8 cellular contexts compared by ENCODE assay signal in the genomic region with DNA sequence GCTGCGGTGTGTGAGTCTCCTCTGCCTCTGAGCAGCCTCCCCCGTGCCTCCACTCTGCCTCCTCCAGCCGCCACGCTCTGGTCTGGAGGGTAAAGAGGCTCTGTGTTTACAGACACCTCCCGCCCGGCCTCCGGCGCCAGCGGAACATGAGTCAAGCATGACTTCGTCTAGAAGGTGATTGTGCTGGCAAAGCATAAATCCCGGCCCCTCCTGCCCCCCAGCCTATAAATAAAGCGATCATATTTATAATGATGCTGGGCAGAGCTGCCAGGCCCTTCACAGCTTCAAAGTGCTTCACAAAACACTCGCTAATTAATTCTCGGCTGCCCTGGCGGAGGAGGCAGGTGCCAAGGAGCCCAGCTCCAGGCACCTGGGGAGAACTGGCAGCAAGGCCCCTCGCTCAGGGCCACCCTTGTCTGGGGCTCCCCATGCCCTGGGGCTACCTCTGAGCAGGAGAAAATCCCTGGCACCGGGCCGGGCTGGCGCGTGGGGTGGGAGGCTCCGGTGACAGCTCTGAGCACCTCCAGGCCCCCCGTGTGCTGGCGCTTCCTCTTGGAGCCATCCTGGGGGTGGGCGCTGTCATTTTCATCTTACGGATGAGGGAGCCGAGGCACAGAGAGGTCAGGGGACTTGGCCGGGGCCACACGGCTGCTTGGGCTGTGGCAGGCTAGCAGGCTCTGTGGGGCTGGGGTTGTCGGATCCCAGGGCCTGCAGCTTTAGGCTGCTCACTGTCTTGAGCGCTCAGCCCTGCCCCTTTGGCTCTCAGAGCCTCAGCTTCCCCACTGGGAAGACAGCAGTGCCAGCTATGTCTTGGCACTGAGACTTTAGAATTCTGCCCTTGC.
A peak's percentile ranks its signal among the peaks of the same experiment; 100 is the strongest.
DNase-seq lines count a peak whose midpoint lies in the region; ATAC-seq, FAIRE-seq and TF ChIP-seq lines count a peak whose summit lies in the region.

No MANE protein-coding gene starts in this region.

- no peak overlapping the region for H2BK15ac ChIP-seq in H1 (ENCODE audit: low read length)

- H4K20me1 ChIP-seq in H1 (replicated peaks in 1 of 2; ENCODE audit: control insufficient read depth in 1 of 2, insufficient read depth in 2 of 2, low read length in 2 of 2) = peaks cover 4 to 5% of the 10 kb centered on the region in 2 experiments

- CTCF ChIA-PET in H1 (lab: Charles Lee; ENCODE audit: partially characterized antibody) = interaction anchor here (0.6 to 1.5 kb wide), 4 partner anchors 15 to 293 kb away, joined by 3 to 4 read pairs (median 3); no protein-coding TSS in a partner anchor
- CTCF ChIA-PET in activated CD4-positive, alpha-beta T cell treated with anti-CD3 and anti-CD28 coated beads, Interleukin-2, amount 10 ng/mL, durations not matched to agents 7 days and 5 days (lab: Charles Lee) = interaction anchor here (1.0 to 1.7 kb wide), 3 partner anchors 20 to 61 kb away, joined by 3 to 7 read pairs (median 3); no protein-coding TSS in a partner anchor

- no peak overlapping the region for H3K4me3 Mint-ChIP-seq in activated CD4-positive, alpha-beta T cell treated with anti-CD3 and anti-CD28 coated beads, Interleukin-2, amount 10 ng/mL, durations not matched to agents 7 days and 5 days

- DNase-seq in DMS153 (lab: John Stamatoyannopoulos, UW) (peak; percentile 91), NCI-H345 (lab: John Stamatoyannopoulos, UW) (peak; percentile 91), H1 (ENCODE audit: low read depth in 1 of 2, low spot score in 2 of 2) (no peak), occipital lobe (lab: John Stamatoyannopoulos, UW) (peak; percentile 71)
- no peak for DNase-seq in activated CD4-positive, alpha-beta T cell treated with anti-CD3 and anti-CD28 coated beads, Interleukin-2, amount 10 ng/mL, durations not matched to agents 7 days and 5 days

- no peak overlapping the region for H2BK120ac ChIP-seq in H1 (replicated peaks; ENCODE audit: low read depth, low read length)

- H3K79me1 ChIP-seq in H1 (ENCODE audit: low read depth, low read length) = peaks cover 7% of the 10 kb centered on the region

- no peaks in the 10 kb centered on the region for H3K36me3 Mint-ChIP-seq in activated CD4-positive, alpha-beta T cell treated with anti-CD3 and anti-CD28 coated beads, Interleukin-2, amount 10 ng/mL, durations not matched to agents 7 days and 5 days (ENCODE audit: low read depth)

- no peaks in the 10 kb centered on the region for H3K27me3 Mint-ChIP-seq in activated CD4-positive, alpha-beta T cell treated with anti-CD3 and anti-CD28 coated beads, Interleukin-2, amount 10 ng/mL, durations not matched to agents 7 days and 5 days

- no peak overlapping the region for H3K4me3 ChIP-seq in H1 (ENCODE audit: extremely low read depth in 1 of 4, insufficient read depth in 2 of 4, low read depth in 3 of 4, low read length in 4 of 4)

- H3K56ac ChIP-seq in H1 (replicated peaks; ENCODE audit: insufficient read length, low read depth, low read length) = no peak overlapping the region

- H3K36me3 ChIP-seq in H1 (ENCODE audit: control insufficient read depth in 2 of 4, insufficient read depth in 4 of 4, low read length in 3 of 4) = peaks cover 0 to 6% (median 0%) of the 10 kb centered on the region in 4 experiments; a peak in 1 of 8 replicates

- no peak overlapping the region; the same call in 1 of the 2 replicates for H2BK5ac ChIP-seq in H1 (ENCODE audit: low read depth, low read length)

- H3K23ac ChIP-seq in H1 (ENCODE audit: insufficient read length) = no peak overlapping the region

- no peak overlapping the region for H3K18ac ChIP-seq in H1 (ENCODE audit: extremely low read depth, low read length)

- H3K4me1 Mint-ChIP-seq in activated CD4-positive, alpha-beta T cell treated with anti-CD3 and anti-CD28 coated beads, Interleukin-2, amount 10 ng/mL, durations not matched to agents 7 days and 5 days = no peaks in the 10 kb centered on the region

- TF ChIP-seq CTCF in H1 (IDR thresholded peaks at IDR 0.05; ENCODE audit: control extremely low read depth in 1 of 3, insufficient read depth in 1 of 3, low read depth in 1 of 3, low read length in 3 of 3) = no peak

- H4K91ac ChIP-seq in H1 (replicated peaks; ENCODE audit: insufficient read length, low read length) = no peak overlapping the region

- no peak overlapping the region for H2BK12ac ChIP-seq in H1 (ENCODE audit: low read depth, low read length)

- H4K5ac ChIP-seq in H1 (ENCODE audit: insufficient read length, low read depth, low read length) = no peak overlapping the region

- H4K8ac ChIP-seq in H1 (ENCODE audit: extremely low read depth, insufficient read depth, low read length) = peak overlapping the region; percentile 25; the same call in 1 of the 2 replicates

- H3K4me2 ChIP-seq in H1 (ENCODE audit: insufficient read depth in 1 of 2, low read depth in 2 of 2, low read length in 2 of 2) = no peak overlapping the region

- no peak for TF ChIP-seq POLR2A in H1 (IDR thresholded peaks at IDR 0.05; ENCODE audit: control extremely low read depth in 1 of 2, low read depth in 2 of 2, low read length in 2 of 2)

- 87% methylated on average over 20 of the region's 30 CpGs; no CpG with 5 or more reads in 1 of the 2 experiments for WGBS in H1 (ENCODE audit: extremely low coverage in 1 of 2, insufficient coverage in 1 of 2, insufficient read length in 1 of 2, insufficient replicate concordance in 2 of 2, low coverage in 1 of 2, low lambda C conversion rate in 2 of 2, missing lambda C conversion rate in 1 of 2), 2 experiments

- ATAC-seq in GM19395 (IDR thresholded peaks at IDR 0.05; ENCODE audit: unreplicated experiment) (no peak), HG03439 (IDR thresholded peaks at IDR 0.05; ENCODE audit: unreplicated experiment) (no peak), GM21526 (IDR thresholded peaks at IDR 0.05; ENCODE audit: low FRiP score, unreplicated experiment) (no peak)

- no peaks in the 10 kb centered on the region; the same call in 1 of the 2 replicates for H3K23me2 ChIP-seq in H1 (ENCODE audit: low read depth, low read length)

- no peak for TF ChIP-seq RAD21 in H1 (IDR thresholded peaks at IDR 0.05 in 1 of 2, conservative IDR thresholded peaks at IDR 0.05 in 1 of 2; ENCODE audit: low read depth in 2 of 2, low read length in 2 of 2)

- POLR2A ChIA-PET in H1 (lab: Charles Lee; ENCODE audit: partially characterized antibody) = no interaction called here
- POLR2A ChIA-PET in activated CD4-positive, alpha-beta T cell treated with anti-CD3 and anti-CD28 coated beads, Interleukin-2, amount 10 ng/mL, durations not matched to agents 7 days and 5 days (lab: Charles Lee) = no interaction called here

- H2AFZ ChIP-seq in H1 (ENCODE audit: low read length) = no peak overlapping the region

- no peaks in the 10 kb centered on the region for H3K27me3 ChIP-seq in H1 (replicated peaks in 1 of 4; ENCODE audit: control insufficient read depth in 3 of 4, extremely low read depth in 1 of 4, insufficient read depth in 3 of 4, low read length in 3 of 4)

- no peak overlapping the region for H2BK20ac ChIP-seq in H1 (ENCODE audit: low read length)

- H3K27ac Mint-ChIP-seq in activated CD4-positive, alpha-beta T cell treated with anti-CD3 and anti-CD28 coated beads, Interleukin-2, amount 10 ng/mL, durations not matched to agents 7 days and 5 days = no peak overlapping the region

- peaks cover 0 to 11% (median 2%) of the 10 kb centered on the region in 4 experiments; a peak in 4 of 7 replicates for H3K4me1 ChIP-seq in H1 (replicated peaks in 1 of 4; ENCODE audit: control insufficient read depth in 3 of 4, insufficient read depth in 4 of 4, low read length in 3 of 4)

- H3K79me2 ChIP-seq in H1 (ENCODE audit: control insufficient read depth in 1 of 2, insufficient read depth in 2 of 2, low read length in 2 of 2) = no peaks in the 10 kb centered on the region

- H3K9me3 ChIP-seq in H1 (ENCODE audit: insufficient read depth in 2 of 2, low read depth in 1 of 2, low read length in 1 of 2) = no peaks in the 10 kb centered on the region

- no peak overlapping the region; a peak in 2 of 7 replicates for H3K9ac ChIP-seq in H1 (replicated peaks in 1 of 4; ENCODE audit: extremely low read depth in 1 of 4, low read depth in 3 of 4, low read length in 3 of 4)

- TF ChIP-seq EP300 in H1 (IDR thresholded peaks at IDR 0.05; ENCODE audit: borderline replicate concordance in 1 of 2, low read depth in 2 of 2, low read length in 2 of 2) = no peak

- no peak overlapping the region for H3K27ac ChIP-seq in H1 (ENCODE audit: low read depth, low read length)

- no peak overlapping the region for H3K4ac ChIP-seq in H1 (replicated peaks; ENCODE audit: insufficient read length, low read depth, low read length)

- no peak overlapping the region for H2AK5ac ChIP-seq in H1 (ENCODE audit: low read depth, low read length)

- no peak overlapping the region for H3K14ac ChIP-seq in H1 (ENCODE audit: insufficient read length)

- FAIRE-seq in H1 (lab: Jason Lieb, UNC) = no peak

- H3K9me3 Mint-ChIP-seq in activated CD4-positive, alpha-beta T cell treated with anti-CD3 and anti-CD28 coated beads, Interleukin-2, amount 10 ng/mL, durations not matched to agents 7 days and 5 days = no peaks in the 10 kb centered on the region

TF ChIP-seq in H1, 55 proteins besides CTCF, POLR2A, EP300 and RAD21 (continues in another document):
- TF ChIP-seq KDM4A (IDR thresholded peaks at IDR 0.05; ENCODE audit: low read depth, low read length, severe bottlenecking) (no peak), CTBP2 (IDR thresholded peaks at IDR 0.05; ENCODE audit: borderline replicate concordance, insufficient read depth, insufficient read length, low read length) (no peak), SIX5 (IDR thresholded peaks at IDR 0.05; ENCODE audit: low read depth, low read length) (no peak), ZNF274 (IDR thresholded peaks at IDR 0.05; ENCODE audit: borderline replicate concordance, extremely low read depth, low read length) (no peak), SP2 (IDR thresholded peaks at IDR 0.05; ENCODE audit: low read length) (no peak), GTF2F1 (IDR thresholded peaks at IDR 0.05; ENCODE audit: borderline replicate concordance, low read depth, low read length) (no peak), JUND (IDR thresholded peaks at IDR 0.05; ENCODE audit: low read length) (no peak), CREB1 (IDR thresholded peaks at IDR 0.05) (no peak), HDAC2 (IDR thresholded peaks at IDR 0.05; ENCODE audit: borderline replicate concordance in 1 of 2, low read depth in 2 of 2, low read length in 2 of 2) (no peak), PHF8 (conservative IDR thresholded peaks at IDR 0.05; ENCODE audit: low read depth, low read length) (no peak)
- TF ChIP-seq, protein P1, sequence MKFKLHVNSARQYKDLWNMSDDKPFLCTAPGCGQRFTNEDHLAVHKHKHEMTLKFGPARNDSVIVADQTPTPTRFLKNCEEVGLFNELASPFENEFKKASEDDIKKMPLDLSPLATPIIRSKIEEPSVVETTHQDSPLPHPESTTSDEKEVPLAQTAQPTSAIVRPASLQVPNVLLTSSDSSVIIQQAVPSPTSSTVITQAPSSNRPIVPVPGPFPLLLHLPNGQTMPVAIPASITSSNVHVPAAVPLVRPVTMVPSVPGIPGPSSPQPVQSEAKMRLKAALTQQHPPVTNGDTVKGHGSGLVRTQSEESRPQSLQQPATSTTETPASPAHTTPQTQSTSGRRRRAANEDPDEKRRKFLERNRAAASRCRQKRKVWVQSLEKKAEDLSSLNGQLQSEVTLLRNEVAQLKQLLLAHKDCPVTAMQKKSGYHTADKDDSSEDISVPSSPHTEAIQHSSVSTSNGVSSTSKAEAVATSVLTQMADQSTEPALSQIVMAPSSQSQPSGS (IDR thresholded peaks at IDR 0.05; ENCODE audit: low read length) = no peak

Comparison
In these comparisons a context has a peak if more than half of its experiments do, and no peak if none do; other contexts are left out.
1. DNase-seq: peak in DMS153 (single experiment), NCI-H345 (single experiment) and occipital lobe (single experiment); none in H1 (0 of 2) and activated CD4-positive, alpha-beta T cell treated with anti-CD3 and anti-CD28 coated beads, Interleukin-2, amount 10 ng/mL, durations not matched to agents 7 days and 5 days (single experiment).